8 cellular contexts compared by ENCODE assay signal in the genomic region with DNA sequence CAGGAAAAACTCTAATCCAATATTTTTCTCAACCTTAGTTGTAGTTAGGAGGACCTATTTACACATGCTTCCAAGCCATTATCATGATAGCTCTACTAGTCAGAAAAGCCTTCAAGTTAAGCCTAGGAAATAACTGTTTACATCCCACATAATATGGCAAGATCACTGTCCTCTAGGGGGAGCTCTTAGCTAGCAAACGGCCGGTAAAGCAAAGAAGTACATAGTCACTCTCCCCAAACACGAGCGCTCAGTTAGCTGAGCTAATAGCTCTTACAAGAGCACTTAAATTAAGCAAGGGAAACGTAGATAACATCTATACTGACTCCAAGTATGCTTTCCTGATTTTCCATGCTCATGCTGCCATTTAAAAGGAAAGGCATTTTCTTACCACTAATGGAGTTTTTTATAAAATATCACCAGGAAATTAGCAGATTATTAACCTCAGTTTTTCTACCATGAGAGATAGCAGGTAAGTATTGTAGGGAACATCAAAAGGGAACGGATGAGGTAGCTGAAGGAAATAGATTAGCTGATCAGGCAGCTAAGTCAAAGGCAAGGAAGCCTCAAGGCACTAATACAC.
DNase-seq lines count a peak whose midpoint lies in the region; ATAC-seq and TF ChIP-seq lines count a peak whose summit lies in the region.

No MANE protein-coding gene starts in this region.

- POLR2A ChIA-PET in HCT116 (lab: Charles Lee) = interaction anchor here (0.6 kb wide), 1 partner anchor 10 kb away, joined by 3 read pairs; no protein-coding TSS in a partner anchor

- no peaks in the 10 kb centered on the region for H4K20me1 ChIP-seq in HCT116 (ENCODE audit: insufficient read depth)

- ATAC-seq in HCT116 = peak; percentile 98
- no peak for ATAC-seq in HG02973 (IDR thresholded peaks at IDR 0.05; ENCODE audit: unreplicated experiment)

- H3K36me3 ChIP-seq in HCT116 (ENCODE audit: control insufficient read depth in 1 of 2, insufficient read depth in 2 of 2, low read length in 2 of 2) = no peaks in the 10 kb centered on the region
- no peaks in the 10 kb centered on the region for H3K36me3 ChIP-seq in brain microvascular endothelial cell (replicated peaks)

- H3K27me3 ChIP-seq in HCT116 (ENCODE audit: insufficient read depth, low read length) = no peaks in the 10 kb centered on the region
- no peaks in the 10 kb centered on the region for H3K27me3 ChIP-seq in brain microvascular endothelial cell (replicated peaks)

- intact Hi-C loops in HCT116 (cut with micrococcal nuclease) = no loop called here

- TF ChIP-seq POLR2A in HCT116 (IDR thresholded peaks at IDR 0.05; ENCODE audit: borderline replicate concordance, extremely low read depth, insufficient read depth, insufficient read length) = no peak

- RAD21 ChIA-PET in HCT116 (lab: Charles Lee; ENCODE audit: low non-redundant PET in 1 of 2, low total read pairs in 2 of 2, uncharacterized antibody in 2 of 2, unreplicated experiment in 2 of 2) = interaction anchor here (0.5 to 1.3 kb wide), 3 partner anchors 42 to 380 kb away, joined by 3 to 4 read pairs (median 3); no protein-coding TSS in a partner anchor

- no peak overlapping the region for H3K27ac ChIP-seq in HCT116 (ENCODE audit: low read depth, low read length)
- no peak overlapping the region for H3K27ac ChIP-seq in brain microvascular endothelial cell

- peak; percentile 49 to 86 (median 82); a peak in 5 of 6 replicates for TF ChIP-seq CTCF in HCT116 (IDR thresholded peaks at IDR 0.05 in 2 of 3, conservative IDR thresholded peaks at IDR 0.05 in 1 of 3; ENCODE audit: borderline replicate concordance in 1 of 3, insufficient read depth in 1 of 3, low read depth in 2 of 3, low read length in 2 of 3)
- TF ChIP-seq CTCF in brain microvascular endothelial cell (IDR thresholded peaks at IDR 0.05; ENCODE audit: low read depth, low read length, missing control alignments) = peak; percentile 92

- H3K9me2 ChIP-seq in HCT116 (ENCODE audit: insufficient read depth) = no peaks in the 10 kb centered on the region

- CTCF ChIA-PET in HCT116 (lab: Charles Lee) = interaction anchor here (0.7 to 2.8 kb wide), 26 partner anchors 9 to 426 kb away, joined by 3 to 28 read pairs (median 4); a partner anchor contains a TSS

- no peaks in the 10 kb centered on the region; a peak in 1 of 4 replicates for H3K4me1 ChIP-seq in HCT116 (ENCODE audit: control insufficient read depth in 1 of 2, insufficient read depth in 2 of 2, low read length in 2 of 2)

- no TSS peak for BruUV-seq in HCT116 (replicated peaks; lab: Mats Ljungman, UMichigan)

- in situ Hi-C loops in brain microvascular endothelial cell (cut with HindIII; ENCODE audit: low pct_ligation_motif_present, low sequenced_read_pairs) = no loop called here

- no peaks in the 10 kb centered on the region for H3K9me3 ChIP-seq in HCT116 (ENCODE audit: control insufficient read depth in 1 of 2, insufficient read depth in 1 of 2, low read depth in 1 of 2, low read length in 2 of 2)

- DNase-seq in DMS53 treated with DMSO at 0.1 percent for 48 hours (lab: John Stamatoyannopoulos, UW; ENCODE audit: unreplicated experiment) (peak; percentile 90), HCT116 (ENCODE audit: low read depth, low spot score) (peak; percentile 77), NCI-H2107 (lab: John Stamatoyannopoulos, UW) (peak; percentile 47), T-helper 2 cell (peak in 4 of 5 experiments; percentile 10 to 78 (median 22)), brain microvascular endothelial cell (peak; percentile 86), iris pigment epithelial cell (ENCODE audit: low read depth) (peak; percentile 88)
- peak; percentile 39 for DNase-seq in stimulated activated CD4-positive, alpha-beta T cell treated with anti-CD3 and anti-CD28 coated beads, Interleukin-4, amount 100 ng/mL, for 1 hour

- no peak overlapping the region for H3K9ac ChIP-seq in HCT116 (ENCODE audit: low read length)

- peak; percentile 62 for TF ChIP-seq RAD21 in HCT116 (IDR thresholded peaks at IDR 0.05; ENCODE audit: low read depth)

- no peaks in the 10 kb centered on the region for H3K79me2 ChIP-seq in HCT116 (ENCODE audit: insufficient read depth, low read length)

- H2AFZ ChIP-seq in HCT116 (ENCODE audit: low read depth, low read length, poor library complexity, severe bottlenecking) = peak overlapping the region; percentile 81

- peak overlapping the region; percentile 53 for H3K4me2 ChIP-seq in HCT116 (ENCODE audit: low read length)

- H3K4me3 ChIP-seq in HCT116 (replicated peaks in 1 of 2; ENCODE audit: low read depth in 1 of 2, low read length in 2 of 2) (no peak overlapping the region), brain microvascular endothelial cell (ENCODE audit: low read depth, low read length) (no peak overlapping the region)

TF ChIP-seq in HCT116, 20 proteins besides CTCF, POLR2A, EP300 and RAD21:
- no peak for TF ChIP-seq TCF7L2 (IDR thresholded peaks at IDR 0.05; ENCODE audit: borderline replicate concordance, extremely low read depth, insufficient read depth, insufficient read length)
- TF ChIP-seq CEBPB (IDR thresholded peaks at IDR 0.05; ENCODE audit: low read depth) = no peak
- TF ChIP-seq SP1 (IDR thresholded peaks at IDR 0.05; ENCODE audit: low read depth) = no peak
- TF ChIP-seq, protein P1, sequence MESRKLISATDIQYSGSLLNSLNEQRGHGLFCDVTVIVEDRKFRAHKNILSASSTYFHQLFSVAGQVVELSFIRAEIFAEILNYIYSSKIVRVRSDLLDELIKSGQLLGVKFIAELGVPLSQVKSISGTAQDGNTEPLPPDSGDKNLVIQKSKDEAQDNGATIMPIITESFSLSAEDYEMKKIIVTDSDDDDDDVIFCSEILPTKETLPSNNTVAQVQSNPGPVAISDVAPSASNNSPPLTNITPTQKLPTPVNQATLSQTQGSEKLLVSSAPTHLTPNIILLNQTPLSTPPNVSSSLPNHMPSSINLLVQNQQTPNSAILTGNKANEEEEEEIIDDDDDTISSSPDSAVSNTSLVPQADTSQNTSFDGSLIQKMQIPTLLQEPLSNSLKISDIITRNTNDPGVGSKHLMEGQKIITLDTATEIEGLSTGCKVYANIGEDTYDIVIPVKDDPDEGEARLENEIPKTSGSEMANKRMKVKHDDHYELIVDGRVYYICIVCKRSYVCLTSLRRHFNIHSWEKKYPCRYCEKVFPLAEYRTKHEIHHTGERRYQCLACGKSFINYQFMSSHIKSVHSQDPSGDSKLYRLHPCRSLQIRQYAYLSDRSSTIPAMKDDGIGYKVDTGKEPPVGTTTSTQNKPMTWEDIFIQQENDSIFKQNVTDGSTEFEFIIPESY (IDR thresholded peaks at IDR 0.05; ENCODE audit: extremely low read depth, insufficient replicate concordance, low read length) = no peak
- TF ChIP-seq, protein P2, sequence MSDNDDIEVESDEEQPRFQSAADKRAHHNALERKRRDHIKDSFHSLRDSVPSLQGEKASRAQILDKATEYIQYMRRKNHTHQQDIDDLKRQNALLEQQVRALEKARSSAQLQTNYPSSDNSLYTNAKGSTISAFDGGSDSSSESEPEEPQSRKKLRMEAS (IDR thresholded peaks at IDR 0.05) = no peak
- no peak for TF ChIP-seq CBX3 (IDR thresholded peaks at IDR 0.05; ENCODE audit: low read depth)
- no peak for TF ChIP-seq YY1 (IDR thresholded peaks at IDR 0.05; ENCODE audit: extremely low read depth, insufficient replicate concordance, low read depth, low read length)
- TF ChIP-seq EGR1 (IDR thresholded peaks at IDR 0.05; ENCODE audit: low read depth) = no peak
- TF ChIP-seq, protein P3, sequence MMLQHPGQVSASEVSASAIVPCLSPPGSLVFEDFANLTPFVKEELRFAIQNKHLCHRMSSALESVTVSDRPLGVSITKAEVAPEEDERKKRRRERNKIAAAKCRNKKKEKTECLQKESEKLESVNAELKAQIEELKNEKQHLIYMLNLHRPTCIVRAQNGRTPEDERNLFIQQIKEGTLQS (IDR thresholded peaks at IDR 0.05) = no peak
- no peak for TF ChIP-seq ZNF274 (IDR thresholded peaks at IDR 0.05; ENCODE audit: low read depth, low read length)
- TF ChIP-seq ELF1 (IDR thresholded peaks at IDR 0.05; ENCODE audit: borderline replicate concordance, low read depth) = no peak
- TF ChIP-seq ZFX (IDR thresholded peaks at IDR 0.05) = no peak
- no peak for TF ChIP-seq EZH2phosphoT487 (IDR thresholded peaks at IDR 0.05; ENCODE audit: borderline replicate concordance)
- no peak for TF ChIP-seq POLR2AphosphoS5 (IDR thresholded peaks at IDR 0.05; ENCODE audit: low read depth, low read length)
- no peak for TF ChIP-seq FOSL1 (IDR thresholded peaks at IDR 0.05; ENCODE audit: low read depth)
- TF ChIP-seq SIN3A (IDR thresholded peaks at IDR 0.05; ENCODE audit: low read depth) = no peak
- TF ChIP-seq, protein P4, sequence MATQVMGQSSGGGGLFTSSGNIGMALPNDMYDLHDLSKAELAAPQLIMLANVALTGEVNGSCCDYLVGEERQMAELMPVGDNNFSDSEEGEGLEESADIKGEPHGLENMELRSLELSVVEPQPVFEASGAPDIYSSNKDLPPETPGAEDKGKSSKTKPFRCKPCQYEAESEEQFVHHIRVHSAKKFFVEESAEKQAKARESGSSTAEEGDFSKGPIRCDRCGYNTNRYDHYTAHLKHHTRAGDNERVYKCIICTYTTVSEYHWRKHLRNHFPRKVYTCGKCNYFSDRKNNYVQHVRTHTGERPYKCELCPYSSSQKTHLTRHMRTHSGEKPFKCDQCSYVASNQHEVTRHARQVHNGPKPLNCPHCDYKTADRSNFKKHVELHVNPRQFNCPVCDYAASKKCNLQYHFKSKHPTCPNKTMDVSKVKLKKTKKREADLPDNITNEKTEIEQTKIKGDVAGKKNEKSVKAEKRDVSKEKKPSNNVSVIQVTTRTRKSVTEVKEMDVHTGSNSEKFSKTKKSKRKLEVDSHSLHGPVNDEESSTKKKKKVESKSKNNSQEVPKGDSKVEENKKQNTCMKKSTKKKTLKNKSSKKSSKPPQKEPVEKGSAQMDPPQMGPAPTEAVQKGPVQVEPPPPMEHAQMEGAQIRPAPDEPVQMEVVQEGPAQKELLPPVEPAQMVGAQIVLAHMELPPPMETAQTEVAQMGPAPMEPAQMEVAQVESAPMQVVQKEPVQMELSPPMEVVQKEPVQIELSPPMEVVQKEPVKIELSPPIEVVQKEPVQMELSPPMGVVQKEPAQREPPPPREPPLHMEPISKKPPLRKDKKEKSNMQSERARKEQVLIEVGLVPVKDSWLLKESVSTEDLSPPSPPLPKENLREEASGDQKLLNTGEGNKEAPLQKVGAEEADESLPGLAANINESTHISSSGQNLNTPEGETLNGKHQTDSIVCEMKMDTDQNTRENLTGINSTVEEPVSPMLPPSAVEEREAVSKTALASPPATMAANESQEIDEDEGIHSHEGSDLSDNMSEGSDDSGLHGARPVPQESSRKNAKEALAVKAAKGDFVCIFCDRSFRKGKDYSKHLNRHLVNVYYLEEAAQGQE (IDR thresholded peaks at IDR 0.05; ENCODE audit: low read depth) = no peak
- no peak for TF ChIP-seq EZH2 (IDR thresholded peaks at IDR 0.05)
- no peak for TF ChIP-seq JUND (IDR thresholded peaks at IDR 0.05)

Comparison
In these comparisons a context has a peak if more than half of its experiments do, and no peak if none do; other contexts are left out.
1. DNase-seq: peak in every context shown above with its lines; median percentile 90 in DMS53 treated with DMSO at 0.1 percent for 48 hours; 88 in iris pigment epithelial cell; 86 in brain microvascular endothelial cell; 77 in HCT116; 47 in NCI-H2107; 39 in stimulated activated CD4-positive, alpha-beta T cell treated with anti-CD3 and anti-CD28 coated beads, Interleukin-4, amount 100 ng/mL, for 1 hour; 22 in T-helper 2 cell.